Comparison of ENCODE assay signal across 8 cellular contexts in genomic region chr18:23515911-23516546, GRCh38. TPM values are rescaled to one million over a fixed set of nuclear protein-coding genes. Genes with fewer than 3 reads are reported as not detected.
DNase-seq lines count a peak whose midpoint lies in the region; ATAC-seq and TF ChIP-seq lines count a peak whose summit lies in the region.

No MANE protein-coding gene starts in this region.

- TF ChIP-seq CTCF in AG10803 (conservative IDR thresholded peaks at IDR 0.05; ENCODE audit: low read length): peak; percentile 94
- peak; percentile 80 to 94 (median 90) for TF ChIP-seq CTCF in right lobe of liver (IDR thresholded peaks at IDR 0.05)

- peak overlapping the region in 1 of 3 donors; percentile 68 for H3K27ac ChIP-seq in right lobe of liver

- no peaks in the 10 kb centered on the region for H3K27me3 ChIP-seq in right lobe of liver

- 32% methylated on average over 16 of the region's 17 CpGs for WGBS in right lobe of liver (ENCODE audit: insufficient coverage, low coverage, low lambda C conversion rate, missing lambda C conversion rate)

- DNase-seq in AG10803 (ENCODE audit: low read depth) (peak; percentile 69), NCI-H526 (lab: John Stamatoyannopoulos, UW) (peak; percentile 49 to 79), dedifferentiated amniotic fluid mesenchymal stem cell (ENCODE audit: extremely low spot score) (peak; percentile 69), right lobe of liver (peak; percentile 71 to 80 (median 71))
- peak; percentile 73 for DNase-seq in activated CD4-positive, alpha-beta T cell treated with anti-CD3 and anti-CD28 coated beads, Interleukin-2, amount 50 U/mL, for 1 hour
- DNase-seq in stimulated activated CD8-positive, alpha-beta memory T cell treated with anti-CD3 and anti-CD28 coated beads, Interleukin-12 subunit alpha, Interleukin-12 subunit beta, amount 100 ng/mL, for 1 hour (ENCODE audit: low read depth): peak; percentile 63

- H3K9me3 ChIP-seq in right lobe of liver: no peaks in the 10 kb centered on the region

- peaks cover 0 to 15% (median 0%) of the 10 kb centered on the region in 4 donors for H3K4me1 ChIP-seq in right lobe of liver

- peak; percentile 92 for ATAC-seq in GM19023 (IDR thresholded peaks at IDR 0.05; ENCODE audit: unreplicated experiment)
- ATAC-seq in HG03342 (IDR thresholded peaks at IDR 0.05; ENCODE audit: unreplicated experiment): peak; percentile 92
- peak; percentile 97 to 99 (median 98) for ATAC-seq in right lobe of liver

- peaks cover 0 to 50% (median 22%) of the 10 kb centered on the region in 4 donors for H3K36me3 ChIP-seq in right lobe of liver

- TF ChIP-seq POLR2A in right lobe of liver (IDR thresholded peaks at IDR 0.05): no peak

- intact Hi-C loops in right lobe of liver (cut with DNase I): loop anchor here in 1 of 2 donors (5.0 kb wide), 1 partner anchor 71 kb away; the partner anchor contains the start of gene NPC1

- no peak overlapping the region for H3K4me3 ChIP-seq in AG10803 (ENCODE audit: low read length)
- no peak overlapping the region for H3K4me3 ChIP-seq in right lobe of liver

RNA-seq across cellular contexts. Expression of gene RMC1, which starts 12.7 kb away (rescaled TPM):
- total RNA-seq in right lobe of liver: 10 to 100 TPM; 16.8 to 24.5 (median 21.9) TPM
